Comparison of ENCODE assay signal across 17 cellular contexts in the genomic region with DNA sequence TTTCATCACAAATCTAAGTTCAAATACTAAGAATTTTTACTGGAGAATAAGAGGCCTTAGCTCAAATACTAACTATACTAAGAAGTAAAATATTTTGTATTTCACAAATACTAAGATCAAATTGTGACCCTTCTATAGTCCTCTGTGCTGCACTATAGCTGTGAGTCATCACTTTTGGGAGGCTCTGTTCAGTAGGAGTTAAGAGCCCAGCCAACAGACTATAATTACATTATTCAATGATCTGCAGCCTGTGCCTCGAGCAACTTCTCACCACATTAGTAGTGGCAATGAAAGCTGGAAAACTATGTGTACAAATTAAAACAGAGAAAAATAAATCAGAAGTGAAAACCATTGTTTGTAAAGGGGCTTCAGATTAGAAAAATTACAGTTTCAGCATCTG.
DNase-seq lines count a peak whose midpoint lies in the region; ATAC-seq and TF ChIP-seq lines count a peak whose summit lies in the region.
"Had no signal": no experiment of that assay in that cellular context is flagged by ENCODE, and none has a peak within 500 bp of the region (broad histone marks: within the 10 kb centered on the region; RNA-seq: fewer than 3 reads in every experiment).

No MANE protein-coding gene starts in this region.

- H3K27ac ChIP-seq in A673 (ENCODE audit: low read depth, low read length, poor library complexity, severe bottlenecking) = no peak overlapping the region
- H3K27ac ChIP-seq in SK-N-SH (ENCODE audit: low read depth in 2 of 2, low read length in 1 of 2) = peak overlapping the region in 1 of 2 experiments; percentile 76; a peak in 2 of 4 replicates
- H3K27ac ChIP-seq: adrenal gland, gastrocnemius medialis, PC-9, thoracic aorta had no signal

- H3K4me1 ChIP-seq in A673 (ENCODE audit: insufficient read depth, low read length, poor library complexity, severe bottlenecking) (no peaks in the 10 kb centered on the region), SK-N-SH (ENCODE audit: control insufficient read depth in 1 of 2, insufficient read depth in 2 of 2, low read depth in 1 of 2, low read length in 1 of 2) (peaks cover 5 to 7% of the 10 kb centered on the region in 2 experiments; a peak in 3 of 4 replicates), Caco-2 (no peaks in the 10 kb centered on the region)
- H3K4me1 ChIP-seq: adrenal gland, gastrocnemius medialis had no signal

- no peaks in the 10 kb centered on the region for H4K20me1 ChIP-seq in SK-N-SH (ENCODE audit: insufficient read depth)

- intact Hi-C loops in A673 (cut with micrococcal nuclease; ENCODE audit: unreplicated experiment) = no loop called here
- intact Hi-C loops in Caco-2 (cut with micrococcal nuclease; ENCODE audit: unreplicated experiment) = loop anchor here (5.0 kb wide), 1 partner anchor 247 kb away; no protein-coding TSS in a partner anchor

- no peak overlapping the region; the same call in 1 of the 2 replicates for H3K9ac ChIP-seq in SK-N-SH

- TF ChIP-seq EP300 in SK-N-SH (IDR thresholded peaks at IDR 0.05; ENCODE audit: borderline replicate concordance in 1 of 2, low read depth in 1 of 2, low read length in 1 of 2) = peak in 1 of 2 experiments; percentile 60; a peak in 1 of 4 replicates

- no peaks in the 10 kb centered on the region for H3K27me3 ChIP-seq in A673 (replicated peaks; ENCODE audit: insufficient read depth, low read depth, low read length, poor library complexity)
- H3K27me3 ChIP-seq in SK-N-SH (ENCODE audit: insufficient read depth) = no peaks in the 10 kb centered on the region
- no peaks in the 10 kb centered on the region for H3K27me3 ChIP-seq in Caco-2 (replicated peaks; ENCODE audit: control insufficient read depth, insufficient read depth, low read length)
- H3K27me3 ChIP-seq: adrenal gland, gastrocnemius medialis had no signal

- H3K36me3 ChIP-seq in A673 (ENCODE audit: insufficient read depth, low read length, poor library complexity, severe bottlenecking) (no peaks in the 10 kb centered on the region), SK-N-SH (replicated peaks in 1 of 2; ENCODE audit: control insufficient read depth in 1 of 2, insufficient read depth in 2 of 2, low read length in 1 of 2) (no peaks in the 10 kb centered on the region), Caco-2 (ENCODE audit: control insufficient read depth, insufficient read depth, low read length) (no peaks in the 10 kb centered on the region)
- H3K36me3 ChIP-seq: adrenal gland, gastrocnemius medialis, thoracic aorta had no signal

- DNase-seq in A673 (ENCODE audit: low spot score) (peak; percentile 59), LHCN-M2 (ENCODE audit: low read depth) (peak; percentile 25), SK-N-SH (peak; percentile 14), fibroblast of pulmonary artery (ENCODE audit: low read depth) (peak; percentile 68), Caco-2 (no peak), DMS114 treated with DMSO at 0.1 percent for 48 hours (lab: John Stamatoyannopoulos, UW; ENCODE audit: unreplicated experiment) (no peak)
- DNase-seq: activated CD4-positive, alpha-beta T cell treated with anti-CD3 and anti-CD28 coated beads for 4 hours; activated T-cell treated with anti-CD3 and anti-CD28 coated beads, Interleukin-2, amount 50 U/mL, for 24 hours; adrenal gland; DMS53; gastrocnemius medialis; NCI-H446 treated with DMSO at 0.1 percent for 48 hours; PC-9 had no signal

- H3K9me3 Mint-ChIP-seq in Caco-2 (ENCODE audit: unreplicated experiment) = no peaks in the 10 kb centered on the region
- H3K9me3 Mint-ChIP-seq: activated T-cell treated with anti-CD3 and anti-CD28 coated beads, Interleukin-2, amount 50 U/mL, for 24 hours; T-helper 1 cell treated with Interleukin-12 subunit alpha and Interleukin-12 subunit beta and Interleukin-4 antibody, amounts not matched to agents 30 μg/mL and 1 μg/mL, for 36 hours had no signal

- H3K4me3 ChIP-seq in A673 (ENCODE audit: low read depth, low read length, poor library complexity, severe bottlenecking) (no peak overlapping the region), SK-N-SH (ENCODE audit: low read depth in 2 of 2, low read length in 1 of 2) (no peak overlapping the region), fibroblast of pulmonary artery (replicated peaks; ENCODE audit: low read depth, low read length) (no peak overlapping the region), Caco-2 (ENCODE audit: low read depth, low read length) (no peak overlapping the region)
- H3K4me3 ChIP-seq: adrenal gland, gastrocnemius medialis, PC-9, thoracic aorta had no signal

- H3K36me3 Mint-ChIP-seq in Caco-2 (ENCODE audit: insufficient read depth, unreplicated experiment) = no peaks in the 10 kb centered on the region

- no peaks in the 10 kb centered on the region for H3K4me1 Mint-ChIP-seq in Caco-2 (ENCODE audit: low read depth, unreplicated experiment)

- no peak for TF ChIP-seq RAD21 in SK-N-SH (IDR thresholded peaks at IDR 0.05; ENCODE audit: low read length)

- TF ChIP-seq CTCF in A673 (conservative IDR thresholded peaks at IDR 0.05; ENCODE audit: low read depth, low read length) (no peak), SK-N-SH (IDR thresholded peaks at IDR 0.05) (no peak), fibroblast of pulmonary artery (IDR thresholded peaks at IDR 0.05; ENCODE audit: low read length, missing control alignments) (no peak), Caco-2 (IDR thresholded peaks at IDR 0.05; ENCODE audit: insufficient read depth in 1 of 2, low read depth in 1 of 2, low read length in 1 of 2, severe bottlenecking in 1 of 2, unreplicated experiment in 1 of 2) (no peak)

- H3K4me2 ChIP-seq in SK-N-SH = no peak overlapping the region
- H3K4me2 ChIP-seq: PC-9 had no signal

- no peaks in the 10 kb centered on the region for H3K79me2 ChIP-seq in SK-N-SH (ENCODE audit: insufficient read depth)

- POLR2A ChIA-PET in A673 (lab: Charles Lee; ENCODE audit: low non-redundant PET) (no interaction called here), SK-N-SH (lab: Yijun Ruan, JAX) (no interaction called here), Caco-2 (lab: Charles Lee) (no interaction called here)

- CTCF ChIA-PET in A673 (lab: Charles Lee) (no interaction called here), SK-N-SH (lab: Yijun Ruan, JAX) (no interaction called here), Caco-2 (lab: Charles Lee) (no interaction called here)

- no peaks in the 10 kb centered on the region for H3K27me3 Mint-ChIP-seq in Caco-2 (ENCODE audit: insufficient read depth, unreplicated experiment)
- H3K27me3 Mint-ChIP-seq: activated T-cell treated with anti-CD3 and anti-CD28 coated beads, Interleukin-2, amount 50 U/mL, for 24 hours had no signal

- H3K9me2 ChIP-seq in SK-N-SH = no peaks in the 10 kb centered on the region

- no peak overlapping the region for H2AFZ ChIP-seq in SK-N-SH (ENCODE audit: low read depth)
- H2AFZ ChIP-seq: PC-9 had no signal

- no TSS peak for BruUV-seq in A673 (replicated peaks; lab: Mats Ljungman, UMichigan)
- BruUV-seq in Caco-2 (replicated peaks; lab: Mats Ljungman, UMichigan) = no TSS peak

- WGBS in SK-N-SH (ENCODE audit: low lambda C conversion rate) = 10% methylated on average over 1 of the region's 1 CpG

- no peaks in the 10 kb centered on the region for H3K9me3 ChIP-seq in A673 (ENCODE audit: low read depth, low read length, poor library complexity, severe bottlenecking)
- no peaks in the 10 kb centered on the region for H3K9me3 ChIP-seq in SK-N-SH
- H3K9me3 ChIP-seq in Caco-2 = no peaks in the 10 kb centered on the region
- H3K9me3 ChIP-seq: adrenal gland, gastrocnemius medialis, thoracic aorta had no signal

- ATAC-seq in HG03139 (IDR thresholded peaks at IDR 0.05; ENCODE audit: unreplicated experiment) (no peak), HG02885 (IDR thresholded peaks at IDR 0.05; ENCODE audit: poor library complexity, unreplicated experiment) (no peak)
- ATAC-seq: gastrocnemius medialis had no signal

- H3K4me3 Mint-ChIP-seq in Caco-2 (ENCODE audit: unreplicated experiment) = no peak overlapping the region
- H3K4me3 Mint-ChIP-seq: activated T-cell treated with anti-CD3 and anti-CD28 coated beads, Interleukin-2, amount 50 U/mL, for 24 hours; T-helper 1 cell treated with Interleukin-12 subunit alpha and Interleukin-12 subunit beta and Interleukin-4 antibody, amounts not matched to agents 30 μg/mL and 1 μg/mL, for 36 hours had no signal

- no peak overlapping the region for H3K27ac Mint-ChIP-seq in Caco-2 (ENCODE audit: unreplicated experiment)
- H3K27ac Mint-ChIP-seq: activated T-cell treated with anti-CD3 and anti-CD28 coated beads, Interleukin-2, amount 50 U/mL, for 24 hours; T-helper 1 cell treated with Interleukin-12 subunit alpha and Interleukin-12 subunit beta and Interleukin-4 antibody, amounts not matched to agents 30 μg/mL and 1 μg/mL, for 36 hours had no signal

- no peaks in the 10 kb centered on the region for H3F3A ChIP-seq in SK-N-SH (replicated peaks; ENCODE audit: insufficient read depth)

TF ChIP-seq in SK-N-SH, 30 proteins besides CTCF, POLR2A, EP300 and RAD21 (continues in another document):
- TF ChIP-seq SIN3A (IDR thresholded peaks at IDR 0.05; ENCODE audit: borderline replicate concordance, low read depth, low read length) = no peak
- TF ChIP-seq FOXJ3 (CRISPR knock-in tag; IDR thresholded peaks at IDR 0.05) = no peak
- TF ChIP-seq RXRA (IDR thresholded peaks at IDR 0.05; ENCODE audit: borderline replicate concordance, low read depth) = no peak
- TF ChIP-seq CHD2 (IDR thresholded peaks at IDR 0.05; ENCODE audit: low read length, partially characterized antibody) = peak; percentile 19
- TF ChIP-seq, protein P1, sequence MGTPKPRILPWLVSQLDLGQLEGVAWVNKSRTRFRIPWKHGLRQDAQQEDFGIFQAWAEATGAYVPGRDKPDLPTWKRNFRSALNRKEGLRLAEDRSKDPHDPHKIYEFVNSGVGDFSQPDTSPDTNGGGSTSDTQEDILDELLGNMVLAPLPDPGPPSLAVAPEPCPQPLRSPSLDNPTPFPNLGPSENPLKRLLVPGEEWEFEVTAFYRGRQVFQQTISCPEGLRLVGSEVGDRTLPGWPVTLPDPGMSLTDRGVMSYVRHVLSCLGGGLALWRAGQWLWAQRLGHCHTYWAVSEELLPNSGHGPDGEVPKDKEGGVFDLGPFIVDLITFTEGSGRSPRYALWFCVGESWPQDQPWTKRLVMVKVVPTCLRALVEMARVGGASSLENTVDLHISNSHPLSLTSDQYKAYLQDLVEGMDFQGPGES (IDR thresholded peaks at IDR 0.05; ENCODE audit: low read depth, low read length) = no peak
- TF ChIP-seq SMC3 (IDR thresholded peaks at IDR 0.05; ENCODE audit: low read depth, low read length) = no peak
- TF ChIP-seq MEF2A (IDR thresholded peaks at IDR 0.05; ENCODE audit: borderline replicate concordance, low read depth) = no peak
- no peak for TF ChIP-seq MXI1 (IDR thresholded peaks at IDR 0.05; ENCODE audit: low read depth, low read length)

Comparison
In these comparisons a context has a peak if more than half of its experiments do, and no peak if none do; other contexts are left out.
1. DNase-seq: peak in A673 (single experiment), LHCN-M2 (single experiment), SK-N-SH (single experiment) and fibroblast of pulmonary artery (single experiment); none in Caco-2 (0 of 2) and DMS114 treated with DMSO at 0.1 percent for 48 hours (single experiment).